ENCODE assay signal across 8 cellular contexts in genomic region chr2:39696072-39696471, GRCh38. TPM values are rescaled to one million over a fixed set of nuclear protein-coding genes. Genes with fewer than 3 reads are reported as not detected.
DNase-seq lines count a peak whose midpoint lies in the region; ATAC-seq and TF ChIP-seq lines count a peak whose summit lies in the region.

No MANE protein-coding gene starts in this region.

- DNase-seq in HS-27A (ENCODE audit: low read depth) (peak; percentile 53), NCI-H748 treated with DMSO at 0.1 percent for 48 hours (lab: John Stamatoyannopoulos, UW) (peak; percentile 91), smooth muscle cell of the brain vasculature (ENCODE audit: low read depth, low spot score) (peak; percentile 41), SW 1271 (lab: John Stamatoyannopoulos, UW) (no peak), coronary artery (ENCODE audit: low spot score) (no peak)
- no peak for DNase-seq in activated CD8-positive, alpha-beta memory T cell treated with anti-CD3 and anti-CD28 coated beads, Interleukin-2, amount 50 U/mL, for 48 hours
- no peak for DNase-seq in stimulated activated CD4-positive, alpha-beta T cell treated with anti-CD3 and anti-CD28 coated beads, Interleukin-2, amount 100 ng/mL, for 24 hours

- no peaks in the 10 kb centered on the region for H3K27me3 ChIP-seq in gastroesophageal sphincter

- peaks cover 0 to 13% (median 0%) of the 10 kb centered on the region in 3 donors for H3K9me3 ChIP-seq in gastroesophageal sphincter

- no peaks in the 10 kb centered on the region for H3K36me3 ChIP-seq in gastroesophageal sphincter

- TF ChIP-seq CTCF in gastroesophageal sphincter (IDR thresholded peaks at IDR 0.05), result no peak
- TF ChIP-seq CTCF in coronary artery (IDR thresholded peaks at IDR 0.05), result no peak

- no peak for TF ChIP-seq EP300 in gastroesophageal sphincter (IDR thresholded peaks at IDR 0.05)

- no peak for ATAC-seq in gastroesophageal sphincter

- 29 to 59% methylated on average over 3 of the region's 3 CpGs for WGBS in gastroesophageal sphincter (ENCODE audit: low coverage in 1 of 2), 2 donors

- TF ChIP-seq POLR2A in gastroesophageal sphincter (IDR thresholded peaks at IDR 0.05), result no peak

- peaks cover 0 to 23% (median 2%) of the 10 kb centered on the region in 3 donors for H3K4me1 ChIP-seq in gastroesophageal sphincter

- H3K27ac ChIP-seq in gastroesophageal sphincter (peak overlapping the region; percentile 21 to 56 (median 56)), coronary artery (no peak overlapping the region)

- H3K4me3 ChIP-seq in gastroesophageal sphincter, result no peak overlapping the region
- no peak overlapping the region for H3K4me3 ChIP-seq in coronary artery

RNA-seq across cellular contexts. Expression of gene TMEM178A, which starts 30.4 kb away (rescaled TPM):
- total RNA-seq in gastroesophageal sphincter, result 10 to 100 TPM in 1 of 4 donors, 1 to 10 TPM in 3; 3.4 to 14.6 (median 4.8) TPM

Comparison
In these comparisons a context has a peak if more than half of its experiments do, and no peak if none do; other contexts are left out.
1. DNase-seq: peak in HS-27A (single experiment), NCI-H748 treated with DMSO at 0.1 percent for 48 hours (single experiment) and smooth muscle cell of the brain vasculature (single experiment); none in activated CD8-positive, alpha-beta memory T cell treated with anti-CD3 and anti-CD28 coated beads, Interleukin-2, amount 50 U/mL, for 48 hours (single experiment), stimulated activated CD4-positive, alpha-beta T cell treated with anti-CD3 and anti-CD28 coated beads, Interleukin-2, amount 100 ng/mL, for 24 hours (0 of 2), SW 1271 (0 of 2) and coronary artery (single experiment).
2. H3K27ac ChIP-seq: peak in gastroesophageal sphincter (4 of 4); none in coronary artery (0 of 2).